In the genomic region with DNA sequence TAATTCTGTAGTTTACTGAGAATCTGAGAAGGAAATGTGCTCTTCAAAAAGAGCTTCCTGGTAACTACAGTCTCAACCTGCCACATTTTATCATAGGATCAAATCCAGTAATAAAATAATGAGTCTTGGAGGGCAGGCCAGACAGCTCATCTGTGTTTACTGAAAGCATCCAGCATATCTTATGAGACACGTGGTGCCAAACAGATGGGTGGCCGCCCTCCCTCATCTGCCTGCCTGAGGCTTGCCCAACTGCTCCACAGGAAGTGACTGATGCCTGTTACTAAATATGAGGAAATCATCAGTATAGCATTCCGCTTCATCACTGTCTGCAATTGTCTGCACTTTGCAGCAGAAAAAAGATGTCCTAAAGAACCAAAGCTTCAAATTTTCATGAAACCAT, we compare ENCODE assay signal across 8 cellular contexts. TPM values are rescaled to one million over a fixed set of nuclear protein-coding genes. Genes with fewer than 3 reads are reported as not detected.
DNase-seq lines count a peak whose midpoint lies in the region; ATAC-seq and TF ChIP-seq lines count a peak whose summit lies in the region.

No MANE protein-coding gene starts in this region.

- no peak overlapping the region for H3K4me3 ChIP-seq in GM23338

- peaks cover 43% of the 10 kb centered on the region for H3K4me1 Mint-ChIP-seq in activated CD4-positive, alpha-beta memory T cell treated with anti-CD3 and anti-CD28 coated beads, Interleukin-2, amount 10 ng/mL, durations not matched to agents 7 days and 5 days
- peaks cover 14 to 32% (median 29%) of the 10 kb centered on the region in 3 donors for H3K4me1 Mint-ChIP-seq in naive B cell
- peaks cover 5% of the 10 kb centered on the region; the same call in 2 of the 3 replicates for H3K4me1 Mint-ChIP-seq in GM23338

- H3K9me2 ChIP-seq in GM23338 (ENCODE audit: insufficient read depth): no peaks in the 10 kb centered on the region; the same call in 1 of the 2 replicates

- no peaks in the 10 kb centered on the region for H3K27me3 ChIP-seq in GM23338 (ENCODE audit: insufficient read depth)

- no peaks in the 10 kb centered on the region for H3F3A ChIP-seq in GM23338 (replicated peaks; ENCODE audit: low read depth)

- no peaks in the 10 kb centered on the region for H3K79me2 ChIP-seq in GM23338 (replicated peaks; ENCODE audit: insufficient read depth)

- no peaks in the 10 kb centered on the region for H3K36me3 ChIP-seq in GM23338 (ENCODE audit: insufficient read depth)

- H3K4me1 ChIP-seq in GM23338 (ENCODE audit: insufficient read depth): peaks cover 4% of the 10 kb centered on the region; the same call in 1 of the 2 replicates

- POLR2A ChIA-PET in activated CD4-positive, alpha-beta memory T cell treated with anti-CD3 and anti-CD28 coated beads, Interleukin-2, amount 10 ng/mL, durations not matched to agents 7 days and 5 days (lab: Charles Lee): interaction anchor here (0.6 to 3.8 kb wide), 7 partner anchors 8 to 97 kb away, joined by 3 to 55 read pairs (median 3); a partner anchor contains a TSS

- no peaks in the 10 kb centered on the region for H4K20me1 ChIP-seq in GM23338 (replicated peaks; ENCODE audit: insufficient read depth)

- H3K9me3 Mint-ChIP-seq in activated CD4-positive, alpha-beta memory T cell treated with anti-CD3 and anti-CD28 coated beads, Interleukin-2, amount 10 ng/mL, durations not matched to agents 7 days and 5 days: no peaks in the 10 kb centered on the region
- no peaks in the 10 kb centered on the region for H3K9me3 Mint-ChIP-seq in naive B cell
- no peaks in the 10 kb centered on the region for H3K9me3 Mint-ChIP-seq in GM23338

- H3K4me3 Mint-ChIP-seq in activated CD4-positive, alpha-beta memory T cell treated with anti-CD3 and anti-CD28 coated beads, Interleukin-2, amount 10 ng/mL, durations not matched to agents 7 days and 5 days: no peak overlapping the region
- peak overlapping the region in 2 of 8 donors; percentile 22 to 58 for H3K4me3 Mint-ChIP-seq in naive B cell
- no peak overlapping the region for H3K4me3 Mint-ChIP-seq in GM23338

- no peak overlapping the region for H3K4me2 ChIP-seq in GM23338

- no peaks in the 10 kb centered on the region for H3K27me3 Mint-ChIP-seq in activated CD4-positive, alpha-beta memory T cell treated with anti-CD3 and anti-CD28 coated beads, Interleukin-2, amount 10 ng/mL, durations not matched to agents 7 days and 5 days
- H3K27me3 Mint-ChIP-seq in naive B cell (no peaks in the 10 kb centered on the region), GM23338 (ENCODE audit: insufficient read depth, low read depth, poor library complexity) (no peaks in the 10 kb centered on the region)

- peak; percentile 83 for ATAC-seq in HG02798 (IDR thresholded peaks at IDR 0.05; ENCODE audit: poor library complexity, unreplicated experiment)
- peak; percentile 100 for ATAC-seq in naive B cell (ENCODE audit: low read depth in 2 of 2)
- no peak for ATAC-seq in GM23338

- peak overlapping the region; percentile 81 for H3K27ac Mint-ChIP-seq in activated CD4-positive, alpha-beta memory T cell treated with anti-CD3 and anti-CD28 coated beads, Interleukin-2, amount 10 ng/mL, durations not matched to agents 7 days and 5 days
- H3K27ac Mint-ChIP-seq in naive B cell: peak overlapping the region; percentile 61 to 94 (median 87)
- H3K27ac Mint-ChIP-seq in GM23338: no peak overlapping the region

- H3K36me3 Mint-ChIP-seq in activated CD4-positive, alpha-beta memory T cell treated with anti-CD3 and anti-CD28 coated beads, Interleukin-2, amount 10 ng/mL, durations not matched to agents 7 days and 5 days (ENCODE audit: low read depth): peaks cover 67% of the 10 kb centered on the region
- H3K36me3 Mint-ChIP-seq in naive B cell (peaks cover 21 to 26% of the 10 kb centered on the region in 2 donors), GM23338 (ENCODE audit: low read depth) (peaks cover 17% of the 10 kb centered on the region; the same call in 2 of the 3 replicates)

- TF ChIP-seq CTCF in GM23338 (conservative IDR thresholded peaks at IDR 0.05; ENCODE audit: low read depth in 2 of 2): no peak

- no peak overlapping the region for H2AFZ ChIP-seq in GM23338

- CTCF ChIA-PET in activated CD4-positive, alpha-beta memory T cell treated with anti-CD3 and anti-CD28 coated beads, Interleukin-2, amount 10 ng/mL, durations not matched to agents 7 days and 5 days (lab: Charles Lee): interaction anchor here (0.7 to 1.4 kb wide), 4 partner anchors 9 to 60 kb away, joined by 4 to 6 read pairs (median 4); a partner anchor contains a TSS

- DNase-seq in ELR (ENCODE audit: low read depth): peak; percentile 95
- peak; percentile 54 for DNase-seq in NCI-H510A (lab: John Stamatoyannopoulos, UW)
- DNase-seq in activated CD4-positive, alpha-beta memory T cell treated with anti-CD3 and anti-CD28 coated beads, Interleukin-2, amount 10 ng/mL, durations not matched to agents 7 days and 5 days: peak; percentile 77
- peak; percentile 72 to 82 for DNase-seq in dermis microvascular lymphatic vessel endothelial cell (ENCODE audit: low read depth in 2 of 2)
- DNase-seq in naive B cell: peak; percentile 53
- peak; percentile 6 to 61 (median 50) for DNase-seq in stimulated activated naive CD4-positive, alpha-beta T cell (lab: John Stamatoyannopoulos, UW)
- no peak for DNase-seq in GM23338 (ENCODE audit: low spot score)

- H3K27ac ChIP-seq in GM23338 (ENCODE audit: low read depth): no peak overlapping the region

TF ChIP-seq in GM23338, 12 proteins besides CTCF, POLR2A, EP300 and RAD21 (continues in another document):
- no peak for TF ChIP-seq ZNF114 (CRISPR knock-in tag; IDR thresholded peaks at IDR 0.05)
- TF ChIP-seq NANOG (IDR thresholded peaks at IDR 0.05; ENCODE audit: borderline replicate concordance): no peak
- TF ChIP-seq POLR2AphosphoS5 (IDR thresholded peaks at IDR 0.05; ENCODE audit: low read depth): no peak
- no peak for TF ChIP-seq JUNB (IDR thresholded peaks at IDR 0.05; ENCODE audit: unreplicated experiment)
- TF ChIP-seq, protein P1, sequence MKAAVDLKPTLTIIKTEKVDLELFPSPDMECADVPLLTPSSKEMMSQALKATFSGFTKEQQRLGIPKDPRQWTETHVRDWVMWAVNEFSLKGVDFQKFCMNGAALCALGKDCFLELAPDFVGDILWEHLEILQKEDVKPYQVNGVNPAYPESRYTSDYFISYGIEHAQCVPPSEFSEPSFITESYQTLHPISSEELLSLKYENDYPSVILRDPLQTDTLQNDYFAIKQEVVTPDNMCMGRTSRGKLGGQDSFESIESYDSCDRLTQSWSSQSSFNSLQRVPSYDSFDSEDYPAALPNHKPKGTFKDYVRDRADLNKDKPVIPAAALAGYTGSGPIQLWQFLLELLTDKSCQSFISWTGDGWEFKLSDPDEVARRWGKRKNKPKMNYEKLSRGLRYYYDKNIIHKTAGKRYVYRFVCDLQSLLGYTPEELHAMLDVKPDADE (IDR thresholded peaks at IDR 0.05): no peak

RNA-seq across cellular contexts. Expression of a gene that starts 13.5 kb away (rescaled TPM):
- 10 to 100 TPM; 76.5 to 77.9 TPM for total RNA-seq in activated CD4-positive, alpha-beta memory T cell treated with anti-CD3 and anti-CD28 coated beads, Interleukin-2, amount 10 ng/mL, durations not matched to agents 7 days and 5 days
- 78.3 and 80.0 TPM in 2 replicates for total RNA-seq in dermis microvascular lymphatic vessel endothelial cell
- 100 to 1,000 TPM; 111 to 186 (median 139) TPM for polyA plus RNA-seq in naive B cell (ENCODE audit: low read depth in 6 of 6)
- total RNA-seq in GM23338 (2014; rRNA removed; shearing (Covaris generic)): 39.3 and 46.4 TPM in 2 replicates
- polyA plus RNA-seq in GM23338 (2016; fragmentation: Nextera tagmentation; extraction: Ambion mirVana): 34.4 and 39.4 TPM in 2 replicates

RNA-seq across cellular contexts. Expression of a gene that starts 60.0 kb away (rescaled TPM):
- 10 to 100 TPM; 32.6 to 34.7 TPM for total RNA-seq in activated CD4-positive, alpha-beta memory T cell treated with anti-CD3 and anti-CD28 coated beads, Interleukin-2, amount 10 ng/mL, durations not matched to agents 7 days and 5 days
- 53.9 and 79.1 TPM in 2 replicates for total RNA-seq in dermis microvascular lymphatic vessel endothelial cell
- polyA plus RNA-seq in naive B cell (ENCODE audit: low read depth in 6 of 6) (10 to 100 TPM; 11.3 to 26.1 (median 24.5) TPM), GM23338 (2016; fragmentation: Nextera tagmentation; extraction: Ambion mirVana) (20.8 and 22.9 TPM in 2 replicates)
- total RNA-seq in GM23338 (2014; rRNA removed; shearing (Covaris generic)): 77.5 and 99.9 TPM in 2 replicates
